ENCODE assay signal across 1 cellular context in the genomic region with DNA sequence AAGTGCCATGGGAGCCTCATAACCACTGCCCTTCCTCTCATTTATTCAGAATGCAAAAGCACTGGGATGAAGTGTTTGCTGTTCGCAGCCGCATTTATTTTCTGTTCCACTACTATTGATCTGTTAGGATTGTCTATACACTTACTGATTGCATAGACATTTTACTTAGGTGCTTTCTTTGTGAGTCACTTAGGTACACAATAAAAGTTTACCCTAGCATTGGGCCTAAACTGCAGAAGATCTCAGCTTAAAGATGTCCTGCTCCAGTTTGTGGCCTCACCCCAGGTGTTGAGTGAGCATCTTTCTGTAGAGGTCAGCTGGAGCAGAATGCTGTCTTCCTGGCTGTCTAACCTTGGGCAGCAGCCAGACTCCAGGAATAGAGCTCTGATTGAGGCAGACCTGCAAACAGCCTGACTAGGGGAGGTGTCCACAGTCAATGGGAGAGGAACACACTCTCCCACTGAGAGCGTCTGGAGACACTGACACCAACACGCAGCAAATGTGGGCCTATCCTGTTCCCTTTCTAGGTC.
TF ChIP-seq lines count a peak whose summit lies in the region.

No MANE protein-coding gene starts in this region.

TF ChIP-seq in HepG2, 621 proteins besides CTCF, POLR2A, EP300 and RAD21 (continued from another document and continues in another):
- TF ChIP-seq, protein P1, sequence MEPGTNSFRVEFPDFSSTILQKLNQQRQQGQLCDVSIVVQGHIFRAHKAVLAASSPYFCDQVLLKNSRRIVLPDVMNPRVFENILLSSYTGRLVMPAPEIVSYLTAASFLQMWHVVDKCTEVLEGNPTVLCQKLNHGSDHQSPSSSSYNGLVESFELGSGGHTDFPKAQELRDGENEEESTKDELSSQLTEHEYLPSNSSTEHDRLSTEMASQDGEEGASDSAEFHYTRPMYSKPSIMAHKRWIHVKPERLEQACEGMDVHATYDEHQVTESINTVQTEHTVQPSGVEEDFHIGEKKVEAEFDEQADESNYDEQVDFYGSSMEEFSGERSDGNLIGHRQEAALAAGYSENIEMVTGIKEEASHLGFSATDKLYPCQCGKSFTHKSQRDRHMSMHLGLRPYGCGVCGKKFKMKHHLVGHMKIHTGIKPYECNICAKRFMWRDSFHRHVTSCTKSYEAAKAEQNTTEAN (CRISPR knock-in tag; conservative IDR thresholded peaks at IDR 0.05) = no peak
- TF ChIP-seq ZNF121 (CRISPR knock-in tag; IDR thresholded peaks at IDR 0.05) (no peak), SP4 (CRISPR knock-in tag; IDR thresholded peaks at IDR 0.05) (no peak), RERE (CRISPR knock-in tag; IDR thresholded peaks at IDR 0.05; ENCODE audit: low read depth) (peak; percentile 94), ZNF275 (CRISPR knock-in tag; IDR thresholded peaks at IDR 0.05; ENCODE audit: borderline replicate concordance) (no peak), FOXO1 (CRISPR knock-in tag; IDR thresholded peaks at IDR 0.05) (peak; percentile 53; the same call in 1 of the 2 replicates), ZSCAN22 (CRISPR knock-in tag; IDR thresholded peaks at IDR 0.05) (no peak), ZNF530 (CRISPR knock-in tag; IDR thresholded peaks at IDR 0.05; ENCODE audit: low read depth) (no peak), SMAD3 (CRISPR knock-in tag; IDR thresholded peaks at IDR 0.05) (peak; percentile 91), GLI4 (CRISPR knock-in tag; IDR thresholded peaks at IDR 0.05; ENCODE audit: borderline replicate concordance) (no peak), ATM (IDR thresholded peaks at IDR 0.05; ENCODE audit: borderline replicate concordance) (no peak), ISX (CRISPR knock-in tag; conservative IDR thresholded peaks at IDR 0.05) (no peak), TAF15 (IDR thresholded peaks at IDR 0.05; ENCODE audit: low read depth, low read length, poor library complexity, severe bottlenecking) (no peak), ZSCAN21 (CRISPR knock-in tag; IDR thresholded peaks at IDR 0.05; ENCODE audit: borderline replicate concordance) (no peak), ELF3 (CRISPR knock-in tag; IDR thresholded peaks at IDR 0.05) (peak; percentile 71), SMAD9 (CRISPR knock-in tag; IDR thresholded peaks at IDR 0.05) (no peak), RCOR2 (CRISPR knock-in tag; IDR thresholded peaks at IDR 0.05) (peak; percentile 95), SIX1 (CRISPR knock-in tag; IDR thresholded peaks at IDR 0.05; ENCODE audit: borderline replicate concordance) (peak; percentile 23; the same call in 1 of the 2 replicates), IRF9 (CRISPR knock-in tag; IDR thresholded peaks at IDR 0.05; ENCODE audit: borderline replicate concordance) (no peak), ARID2 (CRISPR knock-in tag; IDR thresholded peaks at IDR 0.05; ENCODE audit: borderline replicate concordance) (no peak), GABPB1 (CRISPR knock-in tag; IDR thresholded peaks at IDR 0.05) (peak; percentile 18; the same call in 1 of the 2 replicates), MIER2 (CRISPR knock-in tag; IDR thresholded peaks at IDR 0.05) (no peak), RBM39 (IDR thresholded peaks at IDR 0.05; ENCODE audit: low read depth, low read length, poor library complexity, severe bottlenecking) (no peak), KDM4B (CRISPR knock-in tag; IDR thresholded peaks at IDR 0.05) (no peak; the same call in 1 of the 2 replicates), STAT5B (CRISPR knock-in tag; IDR thresholded peaks at IDR 0.05) (no peak), ZNF746 (CRISPR knock-in tag; IDR thresholded peaks at IDR 0.05) (no peak), ZNF547 (CRISPR knock-in tag; IDR thresholded peaks at IDR 0.05) (no peak), ZGPAT (CRISPR knock-in tag; IDR thresholded peaks at IDR 0.05) (peak; percentile 82), ZNF138 (CRISPR knock-in tag; IDR thresholded peaks at IDR 0.05; ENCODE audit: low read depth) (no peak), KLF13 (CRISPR knock-in tag; IDR thresholded peaks at IDR 0.05) (no peak), HNF4G (IDR thresholded peaks at IDR 0.05; ENCODE audit: borderline replicate concordance, low read depth, low read length) (0 out of 2 replicates have a peak, but pooled peaks have one; percentile 6), HNF4G (CRISPR knock-in tag; IDR thresholded peaks at IDR 0.05; ENCODE audit: borderline replicate concordance, low read depth) (no peak; the same call in 1 of the 2 replicates)
- TF ChIP-seq, protein P2, sequence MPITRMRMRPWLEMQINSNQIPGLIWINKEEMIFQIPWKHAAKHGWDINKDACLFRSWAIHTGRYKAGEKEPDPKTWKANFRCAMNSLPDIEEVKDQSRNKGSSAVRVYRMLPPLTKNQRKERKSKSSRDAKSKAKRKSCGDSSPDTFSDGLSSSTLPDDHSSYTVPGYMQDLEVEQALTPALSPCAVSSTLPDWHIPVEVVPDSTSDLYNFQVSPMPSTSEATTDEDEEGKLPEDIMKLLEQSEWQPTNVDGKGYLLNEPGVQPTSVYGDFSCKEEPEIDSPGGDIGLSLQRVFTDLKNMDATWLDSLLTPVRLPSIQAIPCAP (CRISPR knock-in tag; IDR thresholded peaks at IDR 0.05; ENCODE audit: low read depth) = no peak
- TF ChIP-seq, protein P3, sequence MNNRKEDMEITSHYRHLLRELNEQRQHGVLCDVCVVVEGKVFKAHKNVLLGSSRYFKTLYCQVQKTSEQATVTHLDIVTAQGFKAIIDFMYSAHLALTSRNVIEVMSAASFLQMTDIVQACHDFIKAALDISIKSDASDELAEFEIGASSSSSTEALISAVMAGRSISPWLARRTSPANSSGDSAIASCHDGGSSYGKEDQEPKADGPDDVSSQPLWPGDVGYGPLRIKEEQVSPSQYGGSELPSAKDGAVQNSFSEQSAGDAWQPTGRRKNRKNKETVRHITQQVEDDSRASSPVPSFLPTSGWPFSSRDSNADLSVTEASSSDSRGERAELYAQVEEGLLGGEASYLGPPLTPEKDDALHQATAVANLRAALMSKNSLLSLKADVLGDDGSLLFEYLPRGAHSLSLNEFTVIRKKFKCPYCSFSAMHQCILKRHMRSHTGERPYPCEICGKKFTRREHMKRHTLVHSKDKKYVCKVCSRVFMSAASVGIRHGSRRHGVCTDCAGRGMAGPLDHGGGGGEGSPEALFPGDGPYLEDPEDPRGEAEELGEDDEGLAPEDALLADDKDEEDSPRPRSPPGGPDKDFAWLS (CRISPR knock-in tag; IDR thresholded peaks at IDR 0.05; ENCODE audit: borderline replicate concordance) = no peak
- TF ChIP-seq, protein P4, sequence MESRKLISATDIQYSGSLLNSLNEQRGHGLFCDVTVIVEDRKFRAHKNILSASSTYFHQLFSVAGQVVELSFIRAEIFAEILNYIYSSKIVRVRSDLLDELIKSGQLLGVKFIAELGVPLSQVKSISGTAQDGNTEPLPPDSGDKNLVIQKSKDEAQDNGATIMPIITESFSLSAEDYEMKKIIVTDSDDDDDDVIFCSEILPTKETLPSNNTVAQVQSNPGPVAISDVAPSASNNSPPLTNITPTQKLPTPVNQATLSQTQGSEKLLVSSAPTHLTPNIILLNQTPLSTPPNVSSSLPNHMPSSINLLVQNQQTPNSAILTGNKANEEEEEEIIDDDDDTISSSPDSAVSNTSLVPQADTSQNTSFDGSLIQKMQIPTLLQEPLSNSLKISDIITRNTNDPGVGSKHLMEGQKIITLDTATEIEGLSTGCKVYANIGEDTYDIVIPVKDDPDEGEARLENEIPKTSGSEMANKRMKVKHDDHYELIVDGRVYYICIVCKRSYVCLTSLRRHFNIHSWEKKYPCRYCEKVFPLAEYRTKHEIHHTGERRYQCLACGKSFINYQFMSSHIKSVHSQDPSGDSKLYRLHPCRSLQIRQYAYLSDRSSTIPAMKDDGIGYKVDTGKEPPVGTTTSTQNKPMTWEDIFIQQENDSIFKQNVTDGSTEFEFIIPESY (CRISPR knock-in tag; IDR thresholded peaks at IDR 0.05) = no peak
- TF ChIP-seq, protein P5, sequence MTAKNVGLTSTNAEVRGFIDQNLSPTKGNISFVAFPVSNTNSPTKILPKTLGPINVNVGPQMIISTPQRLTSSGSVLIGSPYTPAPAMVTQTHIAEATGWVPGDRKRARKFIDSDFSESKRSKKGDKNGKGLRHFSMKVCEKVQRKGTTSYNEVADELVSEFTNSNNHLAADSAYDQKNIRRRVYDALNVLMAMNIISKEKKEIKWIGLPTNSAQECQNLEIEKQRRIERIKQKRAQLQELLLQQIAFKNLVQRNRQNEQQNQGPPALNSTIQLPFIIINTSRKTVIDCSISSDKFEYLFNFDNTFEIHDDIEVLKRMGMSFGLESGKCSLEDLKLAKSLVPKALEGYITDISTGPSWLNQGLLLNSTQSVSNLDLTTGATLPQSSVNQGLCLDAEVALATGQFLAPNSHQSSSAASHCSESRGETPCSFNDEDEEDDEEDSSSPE (CRISPR knock-in tag; IDR thresholded peaks at IDR 0.05) = no peak
- TF ChIP-seq, protein P6, sequence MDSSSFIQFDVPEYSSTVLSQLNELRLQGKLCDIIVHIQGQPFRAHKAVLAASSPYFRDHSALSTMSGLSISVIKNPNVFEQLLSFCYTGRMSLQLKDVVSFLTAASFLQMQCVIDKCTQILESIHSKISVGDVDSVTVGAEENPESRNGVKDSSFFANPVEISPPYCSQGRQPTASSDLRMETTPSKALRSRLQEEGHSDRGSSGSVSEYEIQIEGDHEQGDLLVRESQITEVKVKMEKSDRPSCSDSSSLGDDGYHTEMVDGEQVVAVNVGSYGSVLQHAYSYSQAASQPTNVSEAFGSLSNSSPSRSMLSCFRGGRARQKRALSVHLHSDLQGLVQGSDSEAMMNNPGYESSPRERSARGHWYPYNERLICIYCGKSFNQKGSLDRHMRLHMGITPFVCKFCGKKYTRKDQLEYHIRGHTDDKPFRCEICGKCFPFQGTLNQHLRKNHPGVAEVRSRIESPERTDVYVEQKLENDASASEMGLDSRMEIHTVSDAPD (CRISPR knock-in tag; IDR thresholded peaks at IDR 0.05) = no peak
- TF ChIP-seq, protein P7, sequence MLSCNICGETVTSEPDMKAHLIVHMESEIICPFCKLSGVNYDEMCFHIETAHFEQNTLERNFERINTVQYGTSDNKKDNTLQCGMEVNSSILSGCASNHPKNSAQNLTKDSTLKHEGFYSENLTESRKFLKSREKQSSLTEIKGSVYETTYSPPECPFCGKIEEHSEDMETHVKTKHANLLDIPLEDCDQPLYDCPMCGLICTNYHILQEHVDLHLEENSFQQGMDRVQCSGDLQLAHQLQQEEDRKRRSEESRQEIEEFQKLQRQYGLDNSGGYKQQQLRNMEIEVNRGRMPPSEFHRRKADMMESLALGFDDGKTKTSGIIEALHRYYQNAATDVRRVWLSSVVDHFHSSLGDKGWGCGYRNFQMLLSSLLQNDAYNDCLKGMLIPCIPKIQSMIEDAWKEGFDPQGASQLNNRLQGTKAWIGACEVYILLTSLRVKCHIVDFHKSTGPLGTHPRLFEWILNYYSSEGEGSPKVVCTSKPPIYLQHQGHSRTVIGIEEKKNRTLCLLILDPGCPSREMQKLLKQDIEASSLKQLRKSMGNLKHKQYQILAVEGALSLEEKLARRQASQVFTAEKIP (CRISPR knock-in tag; IDR thresholded peaks at IDR 0.05; ENCODE audit: borderline replicate concordance) = no peak
